Comparison of ENCODE assay signal across 19 cellular contexts in genomic region chr12:115422845-115423545, GRCh38.
A peak's percentile ranks its signal among the peaks of the same experiment; 100 is the strongest.
DNase-seq lines count a peak whose midpoint lies in the region; ATAC-seq, FAIRE-seq and TF ChIP-seq lines count a peak whose summit lies in the region.
"Had no signal": no experiment of that assay in that cellular context is flagged by ENCODE, and none has a peak within 500 bp of the region (broad histone marks: within the 10 kb centered on the region; RNA-seq: fewer than 3 reads in every experiment).

No MANE protein-coding gene starts in this region.

- H2AK5ac ChIP-seq in H9 (ENCODE audit: insufficient read length, low read length) = no peak overlapping the region
- no peak overlapping the region for H2AK5ac ChIP-seq in mesenchymal stem cell (ENCODE audit: low read length, severe bottlenecking)

- no peak overlapping the region for H4K91ac ChIP-seq in H9 (ENCODE audit: insufficient read length, low read depth, low read length)
- H4K91ac ChIP-seq in mesenchymal stem cell (ENCODE audit: low read length) = peak overlapping the region; percentile 81

- H4K20me1 ChIP-seq in H9 (ENCODE audit: control insufficient read depth, insufficient read depth, insufficient read length) (no peaks in the 10 kb centered on the region), K562 (replicated peaks; ENCODE audit: control insufficient read depth, insufficient read depth, low read length) (no peaks in the 10 kb centered on the region), osteoblast (ENCODE audit: insufficient read depth, low read length) (no peaks in the 10 kb centered on the region)

- H3K56ac ChIP-seq in H9 (ENCODE audit: insufficient read length, low read depth, low read length) = no peak overlapping the region

- ATAC-seq in K562 (no peak), GM19351 (IDR thresholded peaks at IDR 0.05; ENCODE audit: unreplicated experiment) (no peak)
- ATAC-seq: Panc1 had no signal

- H3K4me1 ChIP-seq in H9 (ENCODE audit: insufficient read depth, low read length) (no peaks in the 10 kb centered on the region), K562 (replicated peaks in 1 of 2; ENCODE audit: control insufficient read depth in 2 of 2, insufficient read depth in 2 of 2, low read length in 2 of 2) (no peaks in the 10 kb centered on the region), mesenchymal stem cell (ENCODE audit: control insufficient read depth, insufficient read depth, low read depth, low read length) (no peaks in the 10 kb centered on the region), osteoblast (ENCODE audit: insufficient read depth, low read length) (no peaks in the 10 kb centered on the region)
- H3K4me1 ChIP-seq: BE2C had no signal

- H2AFZ ChIP-seq in H9 (ENCODE audit: low read length) (no peak overlapping the region), K562 (ENCODE audit: low read depth, low read length) (no peak overlapping the region), mesenchymal stem cell (ENCODE audit: low read depth, low read length) (no peak overlapping the region), osteoblast (ENCODE audit: low read length) (no peak overlapping the region)

- DNase-seq in H9 = no peak
- DNase-seq in K562 (ENCODE audit: extremely low read depth in 1 of 4, low spot score in 3 of 4) = no peak
- DNase-seq in mesenchymal stem cell = no peak
- DNase-seq in progenitor cell of endocrine pancreas (ENCODE audit: low spot score, unreplicated experiment) = no peak
- no peak for DNase-seq in osteoblast (ENCODE audit: insufficient read length, low spot score, missing footprints)
- no peak for DNase-seq in activated T-helper 2 cell treated with anti-CD3 and anti-CD28 coated beads, Interferon-gamma antibody, Interleukin-2, Interleukin-4, amounts not matched to agents 10 μg/mL and 5 μg/mL and 100 μg/mL, durations not matched to agents 14 hours and 24 hours and 36 hours (ENCODE audit: low spot score)
- no peak for DNase-seq in inferior parietal cortex (ENCODE audit: extremely low spot score)
- DNase-seq: BE2C, H7, KBM-7, NCI-H1105, NCI-H1436 treated with DMSO at 0.1 percent for 48 hours, NCI-H1930, NCI-H446 treated with DMSO at 0.1 percent for 48 hours, NCI-H526 treated with DMSO at 0.1 percent for 48 hours had no signal

- no peak overlapping the region for H3K4me3 Mint-ChIP-seq in H9
- H3K4me3 Mint-ChIP-seq in progenitor cell of endocrine pancreas (ENCODE audit: low read depth) = no peak overlapping the region
- no peak overlapping the region for H3K4me3 Mint-ChIP-seq in activated T-helper 2 cell treated with anti-CD3 and anti-CD28 coated beads, Interferon-gamma antibody, Interleukin-2, Interleukin-4, amounts not matched to agents 10 μg/mL and 5 μg/mL and 100 μg/mL, durations not matched to agents 14 hours and 24 hours and 36 hours (ENCODE audit: low read depth)

- H3K23me2 ChIP-seq in H9 (ENCODE audit: insufficient read length, low read depth, low read length, poor library complexity, severe bottlenecking) = no peaks in the 10 kb centered on the region

- H3K36me3 Mint-ChIP-seq in H9 (ENCODE audit: insufficient read depth in 1 of 3, low read depth in 3 of 3) (no peaks in the 10 kb centered on the region), progenitor cell of endocrine pancreas (ENCODE audit: insufficient read depth) (no peaks in the 10 kb centered on the region)
- no peaks in the 10 kb centered on the region for H3K36me3 Mint-ChIP-seq in activated T-helper 2 cell treated with anti-CD3 and anti-CD28 coated beads, Interferon-gamma antibody, Interleukin-2, Interleukin-4, amounts not matched to agents 10 μg/mL and 5 μg/mL and 100 μg/mL, durations not matched to agents 14 hours and 24 hours and 36 hours (ENCODE audit: low read depth)

- BruUV-seq in K562 (replicated peaks; lab: Mats Ljungman, UMichigan) = no TSS peak

- H2BK120ac ChIP-seq in H9 (ENCODE audit: low read depth, low read length, poor library complexity, severe bottlenecking) = no peak overlapping the region
- no peak overlapping the region for H2BK120ac ChIP-seq in mesenchymal stem cell (ENCODE audit: low read depth, low read length)

- H2BK12ac ChIP-seq in H9 (ENCODE audit: insufficient read length, low read depth, low read length) = no peak overlapping the region
- H2BK12ac ChIP-seq in mesenchymal stem cell (ENCODE audit: low read length in 2 of 2) = no peak overlapping the region

- POLR2A ChIA-PET in K562 (lab: Yijun Ruan, JAX) = no interaction called here

- H3K4ac ChIP-seq in H9 (ENCODE audit: low read depth, low read length) (no peak overlapping the region), mesenchymal stem cell (ENCODE audit: low read depth in 1 of 2, low read length in 2 of 2) (no peak overlapping the region)

- no peak for TF ChIP-seq POLR2A in K562 (conservative IDR thresholded peaks at IDR 0.05)

- CTCF ChIA-PET in K562 (lab: Yijun Ruan, JAX; ENCODE audit: low intra/inter-chr PET ratio) = no interaction called here

- H3K9me3 ChIP-seq in H9 (ENCODE audit: control insufficient read depth, low read depth, low read length) (no peaks in the 10 kb centered on the region), K562 (replicated peaks; ENCODE audit: control insufficient read depth, insufficient read depth, low read depth, low read length) (no peaks in the 10 kb centered on the region), mesenchymal stem cell (ENCODE audit: control insufficient read depth, low read length) (no peaks in the 10 kb centered on the region), osteoblast (ENCODE audit: low read depth, low read length) (no peaks in the 10 kb centered on the region)
- H3K9me3 ChIP-seq: BE2C had no signal

- in situ Hi-C loops in K562 (cut with MboI) = no loop called here

- H3K4me1 Mint-ChIP-seq in H9 (peaks cover 3% of the 10 kb centered on the region in 2 experiments; a peak in 1 of 4 replicates), progenitor cell of endocrine pancreas (ENCODE audit: low read depth) (peaks cover 15% of the 10 kb centered on the region)
- H3K4me1 Mint-ChIP-seq in activated T-helper 2 cell treated with anti-CD3 and anti-CD28 coated beads, Interferon-gamma antibody, Interleukin-2, Interleukin-4, amounts not matched to agents 10 μg/mL and 5 μg/mL and 100 μg/mL, durations not matched to agents 14 hours and 24 hours and 36 hours (ENCODE audit: low read depth) = no peaks in the 10 kb centered on the region

- H3K9ac ChIP-seq in H9 (ENCODE audit: extremely low read depth, insufficient read length, low read length) (no peak overlapping the region), K562 (ENCODE audit: insufficient read depth in 1 of 2, low read depth in 2 of 2, low read length in 2 of 2) (no peak overlapping the region), mesenchymal stem cell (ENCODE audit: low read length) (no peak overlapping the region)

- H3K27ac ChIP-seq in H9 (ENCODE audit: insufficient read length, low read depth, low read length) (no peak overlapping the region), K562 (ENCODE audit: extremely low read depth, low read depth, low read length) (no peak overlapping the region), mesenchymal stem cell (ENCODE audit: low read length, poor library complexity, severe bottlenecking) (no peak overlapping the region), osteoblast (ENCODE audit: low read depth, low read length) (no peak overlapping the region)
- H3K27ac ChIP-seq: RWPE1 had no signal

- H3K27ac Mint-ChIP-seq in H9 (no peak overlapping the region), progenitor cell of endocrine pancreas (peak overlapping the region; percentile 91)
- no peak overlapping the region for H3K27ac Mint-ChIP-seq in activated T-helper 2 cell treated with anti-CD3 and anti-CD28 coated beads, Interferon-gamma antibody, Interleukin-2, Interleukin-4, amounts not matched to agents 10 μg/mL and 5 μg/mL and 100 μg/mL, durations not matched to agents 14 hours and 24 hours and 36 hours

- H3K27me3 ChIP-seq in H9 (ENCODE audit: insufficient read depth, low read length) = no peaks in the 10 kb centered on the region
- no peaks in the 10 kb centered on the region for H3K27me3 ChIP-seq in K562 (ENCODE audit: control insufficient read depth in 2 of 2, insufficient read depth in 2 of 2, low read length in 2 of 2)
- no peaks in the 10 kb centered on the region for H3K27me3 ChIP-seq in mesenchymal stem cell (ENCODE audit: control insufficient read depth in 1 of 2, insufficient read depth in 1 of 2, low read length in 2 of 2)
- H3K27me3 ChIP-seq in osteoblast (ENCODE audit: insufficient read depth, low read length) = no peaks in the 10 kb centered on the region
- H3K27me3 ChIP-seq: BE2C had no signal

- TF ChIP-seq RAD21 in K562 (CRISPR knock-in tag; conservative IDR thresholded peaks at IDR 0.05 in 1 of 2, IDR thresholded peaks at IDR 0.05 in 1 of 2) = no peak

- H3K9me3 Mint-ChIP-seq in H9 (no peaks in the 10 kb centered on the region), progenitor cell of endocrine pancreas (ENCODE audit: low read depth) (no peaks in the 10 kb centered on the region)
- H3K9me3 Mint-ChIP-seq in activated T-helper 2 cell treated with anti-CD3 and anti-CD28 coated beads, Interferon-gamma antibody, Interleukin-2, Interleukin-4, amounts not matched to agents 10 μg/mL and 5 μg/mL and 100 μg/mL, durations not matched to agents 14 hours and 24 hours and 36 hours = peaks cover 3% of the 10 kb centered on the region

- H3K79me1 ChIP-seq in H9 (ENCODE audit: insufficient read depth, low read depth, low read length, poor library complexity, severe bottlenecking) = no peaks in the 10 kb centered on the region
- no peaks in the 10 kb centered on the region for H3K79me1 ChIP-seq in mesenchymal stem cell (replicated peaks; ENCODE audit: low read length, poor library complexity, severe bottlenecking)

- H3K4me2 ChIP-seq in H9 (ENCODE audit: insufficient read depth, insufficient read length, low read length) (no peak overlapping the region), K562 (ENCODE audit: insufficient read depth, low read length) (no peak overlapping the region), mesenchymal stem cell (ENCODE audit: low read length, poor library complexity, severe bottlenecking) (no peak overlapping the region), osteoblast (ENCODE audit: insufficient read depth, low read length) (no peak overlapping the region)

- no peak overlapping the region for H3K14ac ChIP-seq in H9 (ENCODE audit: insufficient read depth, low read length)
- no peak overlapping the region for H3K14ac ChIP-seq in mesenchymal stem cell (ENCODE audit: low read length in 2 of 2)

- H3K23ac ChIP-seq in H9 (ENCODE audit: insufficient read length, low read depth, low read length) (no peak overlapping the region), mesenchymal stem cell (ENCODE audit: low read length in 2 of 2) (peak overlapping the region in 1 of 2 experiments; percentile 26)

- no peak for TF ChIP-seq EP300 in K562 (IDR thresholded peaks at IDR 0.05; ENCODE audit: low read length)

- no peak overlapping the region for H3T11ph ChIP-seq in H9 (ENCODE audit: low read length)

- no peak overlapping the region for H4K5ac ChIP-seq in H9 (ENCODE audit: insufficient read length, low read depth, low read length)

- intact Hi-C loops in K562 (cut with micrococcal nuclease) = no loop called here
- intact Hi-C loops in activated T-helper 2 cell treated with anti-CD3 and anti-CD28 coated beads, Interferon-gamma antibody, Interleukin-2, Interleukin-4, amounts not matched to agents 10 μg/mL and 5 μg/mL and 100 μg/mL, durations not matched to agents 14 hours and 24 hours and 36 hours (cut with micrococcal nuclease) = no loop called here

- H2BK5ac ChIP-seq in H9 (ENCODE audit: insufficient read length, low read length) (no peak overlapping the region), mesenchymal stem cell (ENCODE audit: low read depth, low read length, poor library complexity, severe bottlenecking) (no peak overlapping the region)

- no peak overlapping the region for H3K4me3 ChIP-seq in K562
- H3K4me3 ChIP-seq in mesenchymal stem cell (ENCODE audit: insufficient read depth in 1 of 2, low read depth in 1 of 2, low read length in 2 of 2) = no peak overlapping the region
- no peak overlapping the region for H3K4me3 ChIP-seq in osteoblast (ENCODE audit: insufficient read depth, low read length)

- no peak for TF ChIP-seq CTCF in H9 (conservative IDR thresholded peaks at IDR 0.05)
- TF ChIP-seq CTCF in K562 (IDR thresholded peaks at IDR 0.05 in 2 of 3, conservative IDR thresholded peaks at IDR 0.05 in 1 of 3; ENCODE audit: insufficient read depth in 2 of 3, low read depth in 1 of 3, low read length in 3 of 3) = no peak
- TF ChIP-seq CTCF in progenitor cell of endocrine pancreas (IDR thresholded peaks at IDR 0.05; ENCODE audit: unreplicated experiment) = no peak
- no peak for TF ChIP-seq CTCF in osteoblast (IDR thresholded peaks at IDR 0.05; ENCODE audit: extremely low read depth, low read depth, low read length)

- H3K27me3 Mint-ChIP-seq in H9 (ENCODE audit: low read depth) (peaks cover 11% of the 10 kb centered on the region), progenitor cell of endocrine pancreas (no peaks in the 10 kb centered on the region)
- no peaks in the 10 kb centered on the region for H3K27me3 Mint-ChIP-seq in activated T-helper 2 cell treated with anti-CD3 and anti-CD28 coated beads, Interferon-gamma antibody, Interleukin-2, Interleukin-4, amounts not matched to agents 10 μg/mL and 5 μg/mL and 100 μg/mL, durations not matched to agents 14 hours and 24 hours and 36 hours (ENCODE audit: low read depth)

- no peak overlapping the region for H3K18ac ChIP-seq in H9 (ENCODE audit: insufficient read length, low read depth, low read length)
- H3K18ac ChIP-seq in mesenchymal stem cell (ENCODE audit: low read depth in 1 of 2, low read length in 2 of 2) = peak overlapping the region in 1 of 2 experiments; percentile 28

- H3K79me2 ChIP-seq in H9 (ENCODE audit: insufficient read depth, low read length) (no peaks in the 10 kb centered on the region), K562 (ENCODE audit: control insufficient read depth, insufficient read depth, low read length) (no peaks in the 10 kb centered on the region), osteoblast (ENCODE audit: insufficient read depth, low read length) (no peaks in the 10 kb centered on the region)

- H2BK20ac ChIP-seq in H9 (ENCODE audit: low read depth, low read length, poor library complexity, severe bottlenecking) = peak overlapping the region; percentile 45

- H2BK15ac ChIP-seq in H9 (ENCODE audit: low read depth, low read length) (no peak overlapping the region), mesenchymal stem cell (ENCODE audit: low read depth, poor library complexity, severe bottlenecking) (no peak overlapping the region)

- H3K36me3 ChIP-seq in K562 (ENCODE audit: control insufficient read depth, insufficient read depth, low read length) = no peaks in the 10 kb centered on the region
- H3K36me3 ChIP-seq in mesenchymal stem cell (ENCODE audit: control insufficient read depth in 1 of 2, insufficient read depth in 2 of 2, low read depth in 1 of 2, low read length in 2 of 2) = no peaks in the 10 kb centered on the region
- no peaks in the 10 kb centered on the region for H3K36me3 ChIP-seq in osteoblast (ENCODE audit: insufficient read depth, low read length)
- H3K36me3 ChIP-seq: BE2C had no signal

- no peaks in the 10 kb centered on the region for H3K9me1 ChIP-seq in K562 (ENCODE audit: control insufficient read depth, insufficient read depth, low read length)

- H4K8ac ChIP-seq in H9 (replicated peaks; ENCODE audit: insufficient read length, low read depth, low read length) (no peak overlapping the region), mesenchymal stem cell (ENCODE audit: low read length) (peak overlapping the region; percentile 48)

- no peak for FAIRE-seq in K562 (lab: Jason Lieb, UNC)
- FAIRE-seq: GM19239 had no signal
